In genomic region chr11:61980783-61981541, GRCh38 we compare ENCODE assay signal across 1 cellular context.
TF ChIP-seq lines count a peak whose summit lies in the region.

No MANE protein-coding gene starts in this region.

TF ChIP-seq in HepG2, 621 proteins besides CTCF, POLR2A, EP300 and RAD21 (continued from another document):
- no peak for TF ChIP-seq TERF1 (CRISPR knock-in tag; IDR thresholded peaks at IDR 0.05)
- no peak for TF ChIP-seq GABPA (IDR thresholded peaks at IDR 0.05; ENCODE audit: low read depth, low read length)
- TF ChIP-seq GABPA (CRISPR knock-in tag; IDR thresholded peaks at IDR 0.05; ENCODE audit: low read depth), result peak; percentile 32; the same call in 1 of the 2 replicates
- no peak; the same call in 1 of the 2 replicates for TF ChIP-seq TGIF2 (CRISPR knock-in tag; IDR thresholded peaks at IDR 0.05)
- no peak for TF ChIP-seq ZNF414 (CRISPR knock-in tag; IDR thresholded peaks at IDR 0.05)
- TF ChIP-seq ATF7-NPFF (CRISPR knock-in tag; IDR thresholded peaks at IDR 0.05; ENCODE audit: low read depth), result no peak
- TF ChIP-seq ZNF24 (IDR thresholded peaks at IDR 0.05), result no peak
- TF ChIP-seq ZNF12 (CRISPR knock-in tag; IDR thresholded peaks at IDR 0.05), result peak; percentile 59; the same call in 1 of the 2 replicates
- no peak for TF ChIP-seq ZNF557 (CRISPR knock-in tag; IDR thresholded peaks at IDR 0.05)
- TF ChIP-seq MEIS1 (CRISPR knock-in tag; IDR thresholded peaks at IDR 0.05; ENCODE audit: borderline replicate concordance), result 0 out of 2 replicates have a peak, but pooled peaks have one; percentile 24
- TF ChIP-seq ZFP36L2 (CRISPR knock-in tag; IDR thresholded peaks at IDR 0.05), result no peak
- peak; percentile 23; the same call in 1 of the 2 replicates for TF ChIP-seq ZNF121 (CRISPR knock-in tag; IDR thresholded peaks at IDR 0.05)
- no peak for TF ChIP-seq ZNF768 (CRISPR knock-in tag; IDR thresholded peaks at IDR 0.05)
- TF ChIP-seq MAZ (IDR thresholded peaks at IDR 0.05; ENCODE audit: borderline replicate concordance, low read depth, low read length), result no peak
- TF ChIP-seq MAZ (CRISPR knock-in tag; IDR thresholded peaks at IDR 0.05; ENCODE audit: low read depth), result peak; percentile 25; the same call in 1 of the 2 replicates
- TF ChIP-seq MLX (CRISPR knock-in tag; IDR thresholded peaks at IDR 0.05), result no peak
- no peak for TF ChIP-seq GLMP (CRISPR knock-in tag; IDR thresholded peaks at IDR 0.05; ENCODE audit: borderline replicate concordance)
- no peak for TF ChIP-seq GMEB2 (CRISPR knock-in tag; IDR thresholded peaks at IDR 0.05; ENCODE audit: low read depth)
- no peak for TF ChIP-seq NR2F2 (IDR thresholded peaks at IDR 0.05; ENCODE audit: borderline replicate concordance, low read depth)
- 0 out of 2 replicates have a peak, but pooled peaks have one; percentile 40 for TF ChIP-seq TBX2 (CRISPR knock-in tag; IDR thresholded peaks at IDR 0.05; ENCODE audit: borderline replicate concordance)
- TF ChIP-seq GFI1 (CRISPR knock-in tag; IDR thresholded peaks at IDR 0.05; ENCODE audit: borderline replicate concordance), result peak; percentile 74
- no peak for TF ChIP-seq TFAP4 (IDR thresholded peaks at IDR 0.05; ENCODE audit: borderline replicate concordance, low read depth)
- no peak for TF ChIP-seq KAT7 (CRISPR knock-in tag; IDR thresholded peaks at IDR 0.05; ENCODE audit: borderline replicate concordance)
- no peak for TF ChIP-seq RBM39 (IDR thresholded peaks at IDR 0.05; ENCODE audit: low read depth, low read length, poor library complexity, severe bottlenecking)
- no peak for TF ChIP-seq SMARCC2 (IDR thresholded peaks at IDR 0.05)
- no peak; the same call in 1 of the 2 replicates for TF ChIP-seq ZNF788 (CRISPR knock-in tag; IDR thresholded peaks at IDR 0.05; ENCODE audit: borderline replicate concordance)
- TF ChIP-seq ZNF619 (CRISPR knock-in tag; IDR thresholded peaks at IDR 0.05), result no peak
- no peak; the same call in 1 of the 2 replicates for TF ChIP-seq KDM5A (IDR thresholded peaks at IDR 0.05; ENCODE audit: borderline replicate concordance, low read length)
- TF ChIP-seq ZNF672 (CRISPR knock-in tag; IDR thresholded peaks at IDR 0.05), result no peak
- no peak for TF ChIP-seq PLRG1 (conservative IDR thresholded peaks at IDR 0.05)
- no peak for TF ChIP-seq PHB2 (IDR thresholded peaks at IDR 0.05; ENCODE audit: partially characterized antibody)
- no peak for TF ChIP-seq ZBTB2 (CRISPR knock-in tag; IDR thresholded peaks at IDR 0.05; ENCODE audit: low read depth)
- no peak for TF ChIP-seq ZFYVE20 (CRISPR knock-in tag; IDR thresholded peaks at IDR 0.05; ENCODE audit: borderline replicate concordance, low read depth)
- 0 out of 2 replicates have a peak, but pooled peaks have one; percentile 40 for TF ChIP-seq MEF2D (CRISPR knock-in tag; IDR thresholded peaks at IDR 0.05)
- TF ChIP-seq ZNF331 (CRISPR knock-in tag; IDR thresholded peaks at IDR 0.05), result peak; percentile 61
- no peak; the same call in 1 of the 2 replicates for TF ChIP-seq ZNF629 (CRISPR knock-in tag; conservative IDR thresholded peaks at IDR 0.05)
- TF ChIP-seq SNAPC5 (CRISPR knock-in tag; IDR thresholded peaks at IDR 0.05; ENCODE audit: borderline replicate concordance), result 0 out of 2 replicates have a peak, but pooled peaks have one; percentile 46
- no peak for TF ChIP-seq ZNF451 (CRISPR knock-in tag; IDR thresholded peaks at IDR 0.05)
- TF ChIP-seq ZNF644 (CRISPR knock-in tag; IDR thresholded peaks at IDR 0.05; ENCODE audit: low read depth), result peak; percentile 62; the same call in 1 of the 2 replicates
- TF ChIP-seq ZKSCAN1 (IDR thresholded peaks at IDR 0.05; ENCODE audit: low read length), result no peak
- no peak for TF ChIP-seq ATF6 (CRISPR knock-in tag; conservative IDR thresholded peaks at IDR 0.05)
- TF ChIP-seq PHF8 (CRISPR knock-in tag; IDR thresholded peaks at IDR 0.05), result no peak
- peak; percentile 91 for TF ChIP-seq PITX1 (CRISPR knock-in tag; IDR thresholded peaks at IDR 0.05)
- no peak for TF ChIP-seq REL (CRISPR knock-in tag; conservative IDR thresholded peaks at IDR 0.05)
- no peak for TF ChIP-seq KLF9 (CRISPR knock-in tag; IDR thresholded peaks at IDR 0.05; ENCODE audit: low read depth)
- no peak for TF ChIP-seq ZNF333 (CRISPR knock-in tag; IDR thresholded peaks at IDR 0.05; ENCODE audit: borderline replicate concordance)
- TF ChIP-seq NBN (conservative IDR thresholded peaks at IDR 0.05), result no peak
- TF ChIP-seq DMTF1 (CRISPR knock-in tag; IDR thresholded peaks at IDR 0.05), result no peak
- TF ChIP-seq POGZ (CRISPR knock-in tag; IDR thresholded peaks at IDR 0.05), result peak; percentile 79
- no peak for TF ChIP-seq GATAD1 (CRISPR knock-in tag; IDR thresholded peaks at IDR 0.05)
- no peak for TF ChIP-seq ZNF678 (CRISPR knock-in tag; IDR thresholded peaks at IDR 0.05)
- peak; percentile 61; the same call in 1 of the 2 replicates for TF ChIP-seq ZKSCAN8 (CRISPR knock-in tag; IDR thresholded peaks at IDR 0.05; ENCODE audit: borderline replicate concordance)
- no peak for TF ChIP-seq ZFP36 (IDR thresholded peaks at IDR 0.05; ENCODE audit: borderline replicate concordance, low read depth, low read length, partially characterized antibody)
- TF ChIP-seq HNRNPL (IDR thresholded peaks at IDR 0.05; ENCODE audit: low read depth, low read length), result no peak
